1 cellular context compared by ENCODE assay signal in the genomic region with DNA sequence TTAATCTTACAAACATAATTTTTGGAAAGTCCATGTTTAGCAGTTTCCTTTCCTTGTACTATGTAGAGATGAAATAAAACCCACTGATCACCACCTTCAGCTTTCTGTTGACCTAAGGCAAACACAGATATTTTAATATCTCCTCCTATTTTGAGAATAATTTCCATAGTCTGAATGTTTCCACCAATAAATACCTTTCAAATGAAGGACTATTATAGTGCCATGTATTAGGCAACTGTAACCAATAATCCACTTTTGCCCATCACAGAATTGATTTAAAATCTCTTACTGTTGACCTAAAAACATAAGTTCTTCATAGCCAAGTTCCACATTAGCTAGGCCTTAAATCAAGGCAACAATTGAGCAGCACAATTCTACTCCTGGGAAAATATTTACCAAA.
TF ChIP-seq lines count a peak whose summit lies in the region.

No MANE protein-coding gene starts in this region.

TF ChIP-seq in HCT116, 20 proteins besides CTCF, POLR2A, EP300 and RAD21 (continued from another document):
- TF ChIP-seq REST (IDR thresholded peaks at IDR 0.05; ENCODE audit: low read depth): no peak
TF ChIP-seq in HCT116: peak in this region for 0.
